13 cellular contexts compared by ENCODE assay signal in genomic region chr1:1799716-1800115, GRCh38. TPM values are rescaled to one million over a fixed set of nuclear protein-coding genes. Genes with fewer than 3 reads are reported as not detected.
DNase-seq lines count a peak whose midpoint lies in the region; ATAC-seq and TF ChIP-seq lines count a peak whose summit lies in the region.
"Had no signal": no experiment of that assay in that cellular context is flagged by ENCODE, and none has a peak within 500 bp of the region (broad histone marks: within the 10 kb centered on the region; RNA-seq: fewer than 3 reads in every experiment).

No MANE protein-coding gene starts in this region.

- H3K27ac Mint-ChIP-seq in endodermal cell = peak overlapping the region; percentile 60

- peaks cover 94% of the 10 kb centered on the region for H3K36me3 ChIP-seq in endodermal cell (ENCODE audit: control insufficient read depth, insufficient read depth, low read length)

- H3K4me3 ChIP-seq in GM12865 (ENCODE audit: low read depth, low read length) = no peak overlapping the region
- H3K4me3 ChIP-seq in endodermal cell (ENCODE audit: low read length) = no peak overlapping the region
- H3K4me3 ChIP-seq: vagina had no signal

- H3K27me3 ChIP-seq in endodermal cell (ENCODE audit: control insufficient read depth, insufficient read depth, low read length, poor library complexity, severe bottlenecking) = no peaks in the 10 kb centered on the region
- H3K27me3 ChIP-seq: vagina had no signal

- H3K36me3 Mint-ChIP-seq in endodermal cell (ENCODE audit: low read depth) = peaks cover 68% of the 10 kb centered on the region

- 94 to 96% methylated on average over 5 of the region's 5 CpGs for WGBS in endodermal cell (ENCODE audit: insufficient coverage in 1 of 2, insufficient read length in 1 of 2), 2 experiments

- no peak overlapping the region for H3K4me3 Mint-ChIP-seq in endodermal cell

- no peak overlapping the region for H3K9ac ChIP-seq in endodermal cell (ENCODE audit: extremely low read depth, low read length, poor library complexity, severe bottlenecking)

- no peaks in the 10 kb centered on the region for H3K9me3 Mint-ChIP-seq in endodermal cell

- peak; percentile 91 for DNase-seq in GM12865 (ENCODE audit: low read depth)
- no peak for DNase-seq in endodermal cell
- no peak for DNase-seq in SIG-M5 treated with dmso at 0.1 percent for 504 hours (lab: John Stamatoyannopoulos, UW; ENCODE audit: unreplicated experiment)
- DNase-seq in NCI-H69 (lab: John Stamatoyannopoulos, UW) = no peak
- DNase-seq in AML-193 (lab: John Stamatoyannopoulos, UW) = no peak
- DNase-seq in iPS-NIHi7 (ENCODE audit: extremely low spot score) = no peak
- DNase-seq: DMS53; HCEC 1CT; NCI-H1417; stimulated activated CD4-positive, alpha-beta T cell treated with anti-CD3 and anti-CD28 coated beads, Interleukin-2, amount 100 ng/mL, for 24 hours had no signal

- H3K4me1 Mint-ChIP-seq in endodermal cell = no peaks in the 10 kb centered on the region

- no peaks in the 10 kb centered on the region for H3K4me1 ChIP-seq in endodermal cell (ENCODE audit: control insufficient read depth, insufficient read depth, low read length)

- H3K9me3 ChIP-seq in endodermal cell (ENCODE audit: control insufficient read depth, low read length) = no peaks in the 10 kb centered on the region
- H3K9me3 ChIP-seq: vagina had no signal

- H3K27ac ChIP-seq in endodermal cell (ENCODE audit: low read depth, low read length) = no peak overlapping the region
- H3K27ac ChIP-seq: vagina had no signal

- no peaks in the 10 kb centered on the region for H3K27me3 Mint-ChIP-seq in endodermal cell (ENCODE audit: insufficient read depth)

- no peak for TF ChIP-seq CTCF in GM12865 (IDR thresholded peaks at IDR 0.05; ENCODE audit: insufficient read depth, low read depth, low read length, missing control alignments)
- TF ChIP-seq CTCF in endodermal cell (conservative IDR thresholded peaks at IDR 0.05) = no peak

- ATAC-seq in GM19468 (IDR thresholded peaks at IDR 0.05; ENCODE audit: extremely low read depth, unreplicated experiment) = peak; percentile 35
- peak; percentile 68 for ATAC-seq in HG03135 (IDR thresholded peaks at IDR 0.05; ENCODE audit: unreplicated experiment)

RNA-seq across cellular contexts. Expression of gene NADK, which starts 21.4 kb away (rescaled TPM):
- 10 to 100 TPM; 75.2 to 81.6 TPM for total RNA-seq in endodermal cell
- polyA plus RNA-seq in endodermal cell (2013, experiment 1 of 2) = 49.0 TPM
- 44.8 TPM for polyA plus RNA-seq in endodermal cell (2013, experiment 2 of 2)
